In genomic region chr11:69844396-69844795, GRCh38 we compare ENCODE assay signal across 10 cellular contexts. TPM values are rescaled to one million over a fixed set of nuclear protein-coding genes. Genes with fewer than 3 reads are reported as not detected.
"Had no signal": no experiment of that assay in that cellular context is flagged by ENCODE, and none has a peak within 500 bp of the region (broad histone marks: within the 10 kb centered on the region; RNA-seq: fewer than 3 reads in every experiment).

No MANE protein-coding gene starts in this region.

- FAIRE-seq: H54 had no signal

- H3K27ac ChIP-seq: GM23248, HL-60 had no signal

- H3K4me1 Mint-ChIP-seq: IgD-negative memory B cell had no signal

- H3K4me3 ChIP-seq: GM23248 had no signal

- DNase-seq: GM23248, GOT3, HCEC 1CT, HFFc6, KG1 had no signal

- H3K4me3 Mint-ChIP-seq: H9, HFFc6, IgD-negative memory B cell had no signal

- H3K9ac ChIP-seq: GM23248 had no signal

- H3K27ac Mint-ChIP-seq: H9, HFFc6, IgD-negative memory B cell had no signal

- H3K27me3 Mint-ChIP-seq: IgD-negative memory B cell had no signal

- H2AFZ ChIP-seq: GM23248 had no signal

RNA-seq across cellular contexts. Expression of gene FGF3, which starts 25.2 kb away (rescaled TPM):
- total RNA-seq: GM23248, H9, HFFc6, HT1080 had no signal
- polyA plus RNA-seq: GM23248, IgD-negative memory B cell had no signal
